Comparison of ENCODE assay signal across 25 cellular contexts in genomic region chr14:99408971-99409289, GRCh38.
"Had no signal": no experiment of that assay in that cellular context is flagged by ENCODE, and none has a peak within 500 bp of the region (broad histone marks: within the 10 kb centered on the region; RNA-seq: fewer than 3 reads in every experiment).

No MANE protein-coding gene starts in this region.

- H3K27ac Mint-ChIP-seq: activated CD4-positive, alpha-beta T cell treated with anti-CD3 and anti-CD28 coated beads for 36 hours; activated CD8-positive, alpha-beta T cell treated with anti-CD3 and anti-CD28 coated beads for 36 hours; activated naive CD8-positive, alpha-beta T cell treated with anti-CD3 and anti-CD28 coated beads, Interleukin-2, amount 10 ng/mL, durations not matched to agents 7 days and 5 days had no signal

- H3K9ac ChIP-seq: SK-N-SH had no signal

- H3K27me3 ChIP-seq: adrenal gland, MG63 had no signal

- H3K36me3 ChIP-seq: MG63 had no signal

- H3K4me3 ChIP-seq: adrenal gland, MG63 had no signal

- H3K4me3 Mint-ChIP-seq: activated CD4-positive, alpha-beta T cell treated with anti-CD3 and anti-CD28 coated beads for 36 hours; activated CD8-positive, alpha-beta T cell treated with anti-CD3 and anti-CD28 coated beads for 36 hours; activated naive CD8-positive, alpha-beta T cell treated with anti-CD3 and anti-CD28 coated beads, Interleukin-2, amount 10 ng/mL, durations not matched to agents 7 days and 5 days had no signal

- H3K4me1 ChIP-seq: adrenal gland had no signal

- H3K9me3 ChIP-seq: adrenal gland, MG63, SK-N-SH had no signal

- DNase-seq: activated CD4-positive, alpha-beta T cell treated with anti-CD3 and anti-CD28 coated beads for 36 hours; activated CD4-positive, alpha-beta T cell treated with anti-CD3 and anti-CD28 coated beads, Interleukin-2, amount 50 U/mL, for 1 hour; activated CD4-positive, CD25-positive, alpha-beta regulatory T cell; activated CD8-positive, alpha-beta memory T cell treated with anti-CD3 and anti-CD28 coated beads, Interleukin-2, amount 50 U/mL, for 48 hours; activated CD8-positive, alpha-beta T cell treated with anti-CD3 and anti-CD28 coated beads for 36 hours; activated naive CD4-positive, alpha-beta T cell treated with anti-CD3 and anti-CD28 coated beads, Interleukin-2, amount 50 U/mL, for 16 hours; activated naive CD8-positive, alpha-beta T cell treated with anti-CD3 and anti-CD28 coated beads, Interleukin-2, amount 10 ng/mL, durations not matched to agents 7 days and 5 days; activated T-cell treated with anti-CD3 and anti-CD28 coated beads, Interleukin-2, amount 50 U/mL, for 1 hour; adrenal gland; anterior cingulate cortex; MG63; MV-4-11; NCI-H1092 treated with DMSO at 0.1 percent for 48 hours; NCI-H1436; NCI-H1694 treated with DMSO at 0.1 percent for 48 hours; NCI-H2029 treated with DMSO at 0.1 percent for 48 hours; NCI-H69; NK-92 treated with Interleukin-12 subunit alpha and Interleukin-12 subunit beta, amount 100 ng/mL, for 24 hours; OCI-M1; RPMI8226; SHP77; SK-N-SH; T-helper 1 cell had no signal

- H3K27me3 Mint-ChIP-seq: activated CD4-positive, alpha-beta T cell treated with anti-CD3 and anti-CD28 coated beads for 36 hours; activated CD8-positive, alpha-beta T cell treated with anti-CD3 and anti-CD28 coated beads for 36 hours; activated naive CD8-positive, alpha-beta T cell treated with anti-CD3 and anti-CD28 coated beads, Interleukin-2, amount 10 ng/mL, durations not matched to agents 7 days and 5 days had no signal

- ATAC-seq: activated CD4-positive, alpha-beta T cell treated with anti-CD3 and anti-CD28 coated beads for 36 hours; activated CD8-positive, alpha-beta T cell treated with anti-CD3 and anti-CD28 coated beads for 36 hours; Panc1 had no signal

- H3K9me3 Mint-ChIP-seq: activated CD8-positive, alpha-beta T cell treated with anti-CD3 and anti-CD28 coated beads for 36 hours; activated naive CD8-positive, alpha-beta T cell treated with anti-CD3 and anti-CD28 coated beads, Interleukin-2, amount 10 ng/mL, durations not matched to agents 7 days and 5 days had no signal

- H3K4me2 ChIP-seq: SK-N-SH had no signal

- H3K27ac ChIP-seq: adrenal gland, VCaP had no signal
